33 cellular contexts compared by ENCODE assay signal in genomic region chr15:49052662-49053061, GRCh38.
"Had no signal": no experiment of that assay in that cellular context is flagged by ENCODE, and none has a peak within 500 bp of the region (broad histone marks: within the 10 kb centered on the region; RNA-seq: fewer than 3 reads in every experiment).

No MANE protein-coding gene starts in this region.

- ATAC-seq: activated naive CD4-positive, alpha-beta T cell treated with anti-CD3 and anti-CD28 coated beads, Interleukin-2, amount 50 U/mL, for 72 hours; activated naive CD8-positive, alpha-beta T cell treated with anti-CD3 and anti-CD28 coated beads, Interleukin-2, amount 50 U/mL, for 24 hours; activated T-cell treated with anti-CD3 and anti-CD28 coated beads, Interleukin-2, amount 50 U/mL, for 4 hours; activated T-cell treated with anti-CD3 and anti-CD28 coated beads, Interleukin-2, amount 50 U/mL, for 72 hours; activated T-helper 17 cell treated with anti-CD3 and anti-CD28 coated beads, Interleukin-2, amount 50 U/mL, for 72 hours; body of pancreas had no signal

- H3K4me3 ChIP-seq: adrenal gland, ascending aorta, body of pancreas, breast epithelium, cardiac muscle cell had no signal

- FAIRE-seq: astrocyte, bronchial epithelial cell had no signal

- H3K36me3 ChIP-seq: adrenal gland, ascending aorta, brain microvascular endothelial cell, breast epithelium, cardiac muscle cell had no signal

- H3K4me1 ChIP-seq: adrenal gland, ascending aorta, body of pancreas, breast epithelium had no signal

- H3K27ac ChIP-seq: adrenal gland, ascending aorta, body of pancreas, brain microvascular endothelial cell, breast epithelium, cardiac muscle cell had no signal

- DNase-seq: activated effector memory CD4-positive, alpha-beta T cell treated with anti-CD3 and anti-CD28 coated beads, Interleukin-2, amount 50 U/mL, for 16 hours; activated effector memory CD4-positive, alpha-beta T cell treated with Interleukin-2 at 50 U/mL for 16 hours; activated gamma-delta T cell; activated gamma-delta T cell treated with Interleukin-2 at 50 U/mL for 16 hours; activated naive CD4-positive, alpha-beta T cell; activated naive CD4-positive, alpha-beta T cell treated with anti-CD3 and anti-CD28 coated beads for 36 hours; activated naive CD4-positive, alpha-beta T cell treated with anti-CD3 and anti-CD28 coated beads, Interleukin-2, amount 10 ng/mL, durations not matched to agents 7 days and 5 days; activated naive CD4-positive, alpha-beta T cell treated with anti-CD3 and anti-CD28 coated beads, Interleukin-2, amount 50 U/mL, for 16 hours; activated naive CD4-positive, alpha-beta T cell treated with Interleukin-2 at 50 U/mL for 16 hours; activated naive CD8-positive, alpha-beta T cell treated with anti-CD3 and anti-CD28 coated beads for 36 hours; activated naive CD8-positive, alpha-beta T cell treated with anti-CD3 and anti-CD28 coated beads, Interleukin-2, amount 10 ng/mL, durations not matched to agents 7 days and 5 days; activated naive CD8-positive, alpha-beta T cell treated with anti-CD3 and anti-CD28 coated beads, Interleukin-2, amount 50 U/mL, for 24 hours; activated T-cell treated with anti-CD3 and anti-CD28 coated beads, Interleukin-2, amount 50 U/mL, for 24 hours; activated T-cell treated with anti-CD3 and anti-CD28 coated beads, Interleukin-2, amount 50 U/mL, for 4 hours; activated T-cell treated with anti-CD3 and anti-CD28 coated beads, Interleukin-2, amount 50 U/mL, for 48 hours; activated T-cell treated with anti-CD3 and anti-CD28 coated beads, Interleukin-2, amount 50 U/mL, for 72 hours; adrenal gland; amniotic stem cell; amygdala; anterior cingulate cortex; aorta; body of pancreas; brain microvascular endothelial cell; caudate nucleus; central memory CD4-positive, alpha-beta T cell; cerebellar nuclear complex had no signal

- H3K9me3 ChIP-seq: adrenal gland, ascending aorta, body of pancreas, breast epithelium had no signal

- H3K27me3 ChIP-seq: adrenal gland, ascending aorta, body of pancreas, brain microvascular endothelial cell, breast epithelium, cardiac muscle cell had no signal
